38 cellular contexts compared by ENCODE assay signal in the genomic region with DNA sequence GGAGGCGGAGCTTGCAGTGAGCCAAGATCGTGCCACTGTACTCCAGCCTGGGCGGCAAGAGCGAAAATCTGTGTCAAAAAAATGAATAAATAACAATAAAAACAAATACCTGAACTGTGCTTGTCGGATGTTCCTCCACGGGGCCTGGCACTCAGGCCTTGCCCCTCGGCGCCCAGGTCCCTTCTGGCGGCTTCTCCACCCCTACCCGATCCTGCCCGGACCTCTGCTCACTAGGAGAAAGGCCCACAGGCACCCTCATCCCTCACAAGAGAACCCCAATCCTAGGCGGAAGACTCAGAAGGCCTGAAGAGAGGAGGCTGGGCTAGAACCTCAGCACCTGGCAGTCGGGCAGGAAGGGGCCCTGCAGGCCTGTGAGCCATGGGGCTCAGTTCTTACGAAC. TPM values are rescaled to one million over a fixed set of nuclear protein-coding genes. Genes with fewer than 3 reads are reported as not detected.
DNase-seq lines count a peak whose midpoint lies in the region; ATAC-seq, FAIRE-seq and TF ChIP-seq lines count a peak whose summit lies in the region.
"Had no signal": no experiment of that assay in that cellular context is flagged by ENCODE, and none has a peak within 500 bp of the region (broad histone marks: within the 10 kb centered on the region; RNA-seq: fewer than 3 reads in every experiment).

No MANE protein-coding gene starts in this region.

- H3K27ac ChIP-seq in HEK293 (ENCODE audit: extremely low read depth, low read depth, low read length) (peak overlapping the region; percentile 16; the same call in 1 of the 2 replicates), RWPE1 (peak overlapping the region; percentile 15; the same call in 1 of the 2 replicates), kidney (ENCODE audit: low read depth in 2 of 2, low read length in 2 of 2) (no peak overlapping the region)
- H3K27ac ChIP-seq: 22Rv1; A549; BLaER1; BLaER1 treated with 17β-estradiol and CSF1 and Interleukin-3, amounts not matched to agents 10 nM and 100 nM; C4-2B had no signal

- H3K9ac ChIP-seq in kidney (ENCODE audit: low read length in 2 of 2), result no peak overlapping the region
- H3K9ac ChIP-seq: BLaER1; BLaER1 treated with 17β-estradiol and CSF1 and Interleukin-3, amounts not matched to agents 10 nM and 100 nM had no signal

- H3K9me3 Mint-ChIP-seq in nephron progenitor cell, result no peaks in the 10 kb centered on the region
- no peaks in the 10 kb centered on the region for H3K9me3 Mint-ChIP-seq in WTC11
- H3K9me3 Mint-ChIP-seq: CD4-positive, alpha-beta memory T cell; CD4-positive, alpha-beta T cell; CD4-positive, CD25-positive, alpha-beta regulatory T cell; CD8-positive, alpha-beta memory T cell; CD8-positive, alpha-beta T cell had no signal

- no peak overlapping the region for H3K4me3 ChIP-seq in HEK293 (ENCODE audit: low read depth, low read length)
- no peak overlapping the region for H3K4me3 ChIP-seq in kidney (ENCODE audit: low read length in 2 of 2)
- H3K4me3 ChIP-seq: A549; BLaER1; BLaER1 treated with 17β-estradiol and CSF1 and Interleukin-3, amounts not matched to agents 10 nM and 100 nM had no signal

- peaks cover 38% of the 10 kb centered on the region for H3K36me3 Mint-ChIP-seq in nephron progenitor cell (ENCODE audit: low read depth)
- peaks cover 17% of the 10 kb centered on the region for H3K36me3 Mint-ChIP-seq in WTC11

- peaks cover 9 to 42% of the 10 kb centered on the region in 2 experiments; a peak in 2 of 3 replicates for H3K36me3 ChIP-seq in HEK293 (ENCODE audit: control insufficient read depth in 2 of 2, insufficient read depth in 1 of 2, low read length in 2 of 2)
- H3K36me3 ChIP-seq in kidney (ENCODE audit: control insufficient read depth in 1 of 2, insufficient read depth in 2 of 2, low read length in 2 of 2), result peaks cover 0 to 6% of the 10 kb centered on the region in 2 donors

- POLR2A ChIA-PET in HEK293 (lab: Yijun Ruan, JAX) (no interaction called here), RWPE1 (lab: Yijun Ruan, JAX; ENCODE audit: low non-redundant PET) (no interaction called here), WTC11 (lab: Charles Lee) (no interaction called here)

- H3K4me1 Mint-ChIP-seq in nephron progenitor cell (peaks cover 6% of the 10 kb centered on the region), WTC11 (no peaks in the 10 kb centered on the region)
- H3K4me1 Mint-ChIP-seq: B cell; CD8-positive, alpha-beta memory T cell had no signal

- H3K4me3 Mint-ChIP-seq in nephron progenitor cell (no peak overlapping the region), WTC11 (no peak overlapping the region)
- H3K4me3 Mint-ChIP-seq: B cell; CD14-positive monocyte; CD4-positive, alpha-beta memory T cell; CD4-positive, alpha-beta T cell; CD4-positive, CD25-positive, alpha-beta regulatory T cell; CD8-positive, alpha-beta memory T cell; CD8-positive, alpha-beta T cell had no signal

- ATAC-seq in HG03039 (IDR thresholded peaks at IDR 0.05; ENCODE audit: unreplicated experiment) (no peak), WTC11 (no peak)
- ATAC-seq: A549; CD8-positive, alpha-beta T cell had no signal

- intact Hi-C loops in kidney (cut with DNase I), result no loop called here

- no peaks in the 10 kb centered on the region for H3K27me3 Mint-ChIP-seq in nephron progenitor cell (ENCODE audit: low read depth, poor library complexity)
- no peaks in the 10 kb centered on the region for H3K27me3 Mint-ChIP-seq in WTC11 (ENCODE audit: low read depth)
- H3K27me3 Mint-ChIP-seq: B cell; CD4-positive, alpha-beta memory T cell; CD4-positive, alpha-beta T cell; CD4-positive, CD25-positive, alpha-beta regulatory T cell; CD8-positive, alpha-beta memory T cell had no signal

- DNase-seq in RWPE1 (ENCODE audit: low spot score), result no peak
- DNase-seq in kidney, result peak; percentile 57
- no peak for DNase-seq in nephron progenitor cell
- DNase-seq in D341Med (ENCODE audit: low spot score), result no peak
- DNase-seq in SKM-1 (lab: John Stamatoyannopoulos, UW; ENCODE audit: unreplicated experiment), result no peak
- DNase-seq in WTC11 (ENCODE audit: low spot score), result no peak
- DNase-seq: 8988T; ACHN; AML-193; BE2C; C1 segment of cervical spinal cord; Caco-2; Calu3; CD4-positive, alpha-beta memory T cell; CD4-positive, alpha-beta T cell; CD4-positive, CD25-positive, alpha-beta regulatory T cell; CD8-positive, alpha-beta memory T cell; CD8-positive, alpha-beta T cell; COR-L47; DMS 273 treated with DMSO at 0.1 percent for 48 hours; DMS153; DMS53; DMS79; DMS79 treated with DMSO at 0.1 percent for 48 hours; DND-41; EL had no signal

- H3K27ac Mint-ChIP-seq in nephron progenitor cell (peak overlapping the region; percentile 51), WTC11 (no peak overlapping the region; the same call in 1 of the 2 replicates)
- H3K27ac Mint-ChIP-seq: B cell; CD4-positive, alpha-beta T cell; CD4-positive, CD25-positive, alpha-beta regulatory T cell; CD8-positive, alpha-beta T cell had no signal

- CTCF ChIA-PET in HEK293 (lab: Yijun Ruan, JAX), result interaction anchor here (0.7 kb wide), 1 partner anchor 55 kb away, joined by 3 read pairs; no protein-coding TSS in a partner anchor
- CTCF ChIA-PET in RWPE1 (lab: Yijun Ruan, JAX), result interaction anchor here (0.6 kb wide), 1 partner anchor 36 kb away, joined by 3 read pairs; no protein-coding TSS in a partner anchor
- CTCF ChIA-PET in WTC11 (lab: Charles Lee), result interaction anchor here (1.4 kb wide), 1 partner anchor 125 kb away, joined by 3 read pairs; no protein-coding TSS in a partner anchor

- TF ChIP-seq CTCF in HEK293 (tag by site-specific recombination; IDR thresholded peaks at IDR 0.05) (no peak), RWPE1 (conservative IDR thresholded peaks at IDR 0.05; ENCODE audit: low read depth) (no peak), kidney (IDR thresholded peaks at IDR 0.05; ENCODE audit: borderline replicate concordance, extremely low read depth, insufficient read depth) (no peak), nephron progenitor cell (IDR thresholded peaks at IDR 0.05) (no peak), WTC11 (IDR thresholded peaks at IDR 0.05) (no peak)

- FAIRE-seq in kidney (lab: Jason Lieb, UNC), result no peak
- FAIRE-seq: A204.1, A549, D721Med had no signal

- H3K4me1 ChIP-seq in HEK293 (ENCODE audit: control insufficient read depth, insufficient read depth, low read length), result no peaks in the 10 kb centered on the region
- H3K4me1 ChIP-seq in kidney (ENCODE audit: control insufficient read depth in 1 of 2, insufficient read depth in 1 of 2, low read depth in 1 of 2, low read length in 2 of 2), result peaks cover 5 to 7% of the 10 kb centered on the region in 2 donors
- H3K4me1 ChIP-seq: A549, BE2C, Caco-2 had no signal

- no peaks in the 10 kb centered on the region for H3K9me3 ChIP-seq in HEK293 (ENCODE audit: control insufficient read depth, insufficient read depth, low read depth, low read length)
- no peaks in the 10 kb centered on the region for H3K9me3 ChIP-seq in kidney (ENCODE audit: control insufficient read depth in 1 of 2, low read length in 2 of 2)
- H3K9me3 ChIP-seq: A549, BE2C, Caco-2 had no signal

TF ChIP-seq in HEK293, 187 proteins besides CTCF, POLR2A, EP300 and RAD21 (continues in another document):
- TF ChIP-seq KLF7 (tag by site-specific recombination; IDR thresholded peaks at IDR 0.05; ENCODE audit: borderline replicate concordance) (no peak), ZNF292 (tag by site-specific recombination; IDR thresholded peaks at IDR 0.05; ENCODE audit: borderline replicate concordance, low read depth) (no peak), ZNF341 (tag by site-specific recombination; IDR thresholded peaks at IDR 0.05; ENCODE audit: low read depth) (no peak), ZNF221 (tag by site-specific recombination; IDR thresholded peaks at IDR 0.05; ENCODE audit: borderline replicate concordance) (no peak)
- TF ChIP-seq, protein P1, sequence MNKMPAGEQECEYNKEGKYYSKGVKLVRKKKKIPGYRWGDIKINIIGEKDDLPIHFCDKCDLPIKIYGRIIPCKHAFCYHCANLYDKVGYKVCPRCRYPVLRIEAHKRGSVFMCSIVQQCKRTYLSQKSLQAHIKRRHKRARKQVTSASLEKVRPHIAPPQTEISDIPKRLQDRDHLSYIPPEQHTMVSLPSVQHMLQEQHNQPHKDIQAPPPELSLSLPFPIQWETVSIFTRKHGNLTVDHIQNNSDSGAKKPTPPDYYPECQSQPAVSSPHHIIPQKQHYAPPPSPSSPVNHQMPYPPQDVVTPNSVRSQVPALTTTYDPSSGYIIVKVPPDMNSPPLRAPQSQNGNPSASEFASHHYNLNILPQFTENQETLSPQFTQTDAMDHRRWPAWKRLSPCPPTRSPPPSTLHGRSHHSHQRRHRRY (tag by site-specific recombination; IDR thresholded peaks at IDR 0.05), result no peak

TF ChIP-seq in WTC11, 78 proteins besides CTCF, POLR2A, EP300 and RAD21:
- no peak for TF ChIP-seq CBFB (CRISPR knock-in tag; IDR thresholded peaks at IDR 0.05; ENCODE audit: low read depth)
- TF ChIP-seq RORB (CRISPR knock-in tag; IDR thresholded peaks at IDR 0.05), result no peak
- no peak for TF ChIP-seq GTF2I (CRISPR knock-in tag; conservative IDR thresholded peaks at IDR 0.05)
- TF ChIP-seq, protein P2, sequence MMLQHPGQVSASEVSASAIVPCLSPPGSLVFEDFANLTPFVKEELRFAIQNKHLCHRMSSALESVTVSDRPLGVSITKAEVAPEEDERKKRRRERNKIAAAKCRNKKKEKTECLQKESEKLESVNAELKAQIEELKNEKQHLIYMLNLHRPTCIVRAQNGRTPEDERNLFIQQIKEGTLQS (CRISPR knock-in tag; conservative IDR thresholded peaks at IDR 0.05), result no peak
- no peak for TF ChIP-seq ZNF232 (CRISPR knock-in tag; IDR thresholded peaks at IDR 0.05)
- TF ChIP-seq SMAD4 (CRISPR knock-in tag; IDR thresholded peaks at IDR 0.05), result no peak

RNA-seq across cellular contexts. Expression of a gene that starts 21.0 kb away (rescaled TPM):
- total RNA-seq in kidney, result 38.9 TPM
- 33.3 TPM for polyA plus RNA-seq in kidney (ENCODE audit: insufficient read depth, low read depth, low replicate concordance)
- 7.8 to 10.0 TPM (median 8.3 TPM) in 3 replicates for total RNA-seq in WTC11 (2021)
- total RNA-seq: A172 had no signal

RNA-seq across cellular contexts. Expression of a gene that starts 46.2 kb away (rescaled TPM):
- total RNA-seq in kidney, result 48.6 TPM
- 59.1 TPM for polyA plus RNA-seq in kidney (ENCODE audit: insufficient read depth, low read depth, low replicate concordance)
- total RNA-seq in WTC11 (2021), result 35.4 to 56.2 TPM (median 51.3 TPM) in 3 replicates

RNA-seq across cellular contexts. Expression of a gene that starts 58.8 kb away (rescaled TPM):
- total RNA-seq in kidney (26.1 TPM), WTC11 (2021) (10.6 to 12.2 TPM (median 11.8 TPM) in 3 replicates)
- polyA plus RNA-seq in kidney (ENCODE audit: insufficient read depth, low read depth, low replicate concordance), result 6.3 TPM
- polyA plus RNA-seq: CD14-positive monocyte; CD4-positive, alpha-beta memory T cell had no signal

Comparison
In these comparisons a context has a peak if more than half of its experiments do, and no peak if none do; other contexts are left out.
1. H3K27ac ChIP-seq: peak in HEK293 (single experiment) and RWPE1 (single experiment); none in kidney (0 of 2).